ENCODE assay signal across 16 cellular contexts in the genomic region with DNA sequence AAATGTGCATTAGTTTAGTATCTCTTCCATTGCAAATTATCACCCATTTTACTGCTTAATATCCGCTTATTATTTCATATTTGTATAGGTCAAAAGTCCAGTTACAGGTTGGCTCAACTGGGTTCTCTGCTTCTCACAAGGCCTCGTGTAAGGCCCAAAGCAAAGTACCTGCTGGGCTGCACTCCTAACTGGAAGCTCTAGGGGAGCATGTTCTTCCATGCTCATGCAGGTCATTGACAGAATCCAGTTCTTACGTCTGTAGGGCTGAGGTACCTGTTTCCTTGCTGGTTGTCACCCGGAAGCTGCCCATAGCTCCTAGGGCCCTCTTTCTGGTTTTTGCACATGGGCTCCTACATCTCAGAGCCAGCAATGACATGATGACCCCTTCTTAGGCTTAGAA.
DNase-seq lines count a peak whose midpoint lies in the region; ATAC-seq, FAIRE-seq and TF ChIP-seq lines count a peak whose summit lies in the region.
"Had no signal": no experiment of that assay in that cellular context is flagged by ENCODE, and none has a peak within 500 bp of the region (broad histone marks: within the 10 kb centered on the region; RNA-seq: fewer than 3 reads in every experiment).

No MANE protein-coding gene starts in this region.

- H3K36me3 ChIP-seq in KOPT-K1 (ENCODE audit: insufficient read depth, low read length), result peaks cover 4% of the 10 kb centered on the region; the same call in 1 of the 2 replicates
- H3K36me3 ChIP-seq in H1 (ENCODE audit: control insufficient read depth in 2 of 4, insufficient read depth in 4 of 4, low read length in 3 of 4), result no peaks in the 10 kb centered on the region

- H3K56ac ChIP-seq in H1 (replicated peaks; ENCODE audit: insufficient read length, low read depth, low read length), result no peak overlapping the region

- no peak overlapping the region for H3K23ac ChIP-seq in H1 (ENCODE audit: insufficient read length)

- DNase-seq in NCI-H82 (lab: John Stamatoyannopoulos, UW) (peak; percentile 22), NCI-H82 treated with DMSO at 0.1 percent for 48 hours (lab: John Stamatoyannopoulos, UW; ENCODE audit: unreplicated experiment) (no peak), H1 (ENCODE audit: low read depth in 1 of 2, low spot score in 2 of 2) (no peak), G401 (ENCODE audit: low spot score) (no peak)
- DNase-seq: ACHN; CD4-positive, CD25-positive, alpha-beta regulatory T cell; GOT3; HCEC 1CT; HFFc6 had no signal

- no peak for TF ChIP-seq POLR2A in H1 (IDR thresholded peaks at IDR 0.05; ENCODE audit: control extremely low read depth in 1 of 2, low read depth in 2 of 2, low read length in 2 of 2)

- no peak overlapping the region for H2BK15ac ChIP-seq in H1 (ENCODE audit: low read length)

- H3K4me1 Mint-ChIP-seq in stimulated activated memory B cell treated with anti-CD40 and anti-IgM and Interleukin-4, amounts not matched to agents 10 μg/mL and 1 μg/mL and 100 μg/mL, for 72 hours, result no peaks in the 10 kb centered on the region
- H3K4me1 Mint-ChIP-seq: CD4-positive, CD25-positive, alpha-beta regulatory T cell; IgD-negative memory B cell had no signal

- H4K5ac ChIP-seq in H1 (ENCODE audit: insufficient read length, low read depth, low read length), result no peak overlapping the region

- no peak for FAIRE-seq in H1 (lab: Jason Lieb, UNC)

- H3K4me1 ChIP-seq in H1 (replicated peaks in 1 of 4; ENCODE audit: control insufficient read depth in 3 of 4, insufficient read depth in 4 of 4, low read length in 3 of 4), result no peaks in the 10 kb centered on the region

- POLR2A ChIA-PET in H1 (lab: Charles Lee; ENCODE audit: partially characterized antibody), result interaction anchor here (0.7 kb wide), 1 partner anchor 33 kb away, joined by 3 read pairs; no protein-coding TSS in a partner anchor

- H4K8ac ChIP-seq in H1 (ENCODE audit: extremely low read depth, insufficient read depth, low read length), result no peak overlapping the region

- no peak overlapping the region for H3K14ac ChIP-seq in H1 (ENCODE audit: insufficient read length)

- no peak overlapping the region for H2AFZ ChIP-seq in H1 (ENCODE audit: low read length)

- H3K4me3 Mint-ChIP-seq in stimulated activated memory B cell treated with anti-CD40 and anti-IgM and Interleukin-4, amounts not matched to agents 10 μg/mL and 1 μg/mL and 100 μg/mL, for 72 hours, result no peak overlapping the region
- H3K4me3 Mint-ChIP-seq: CD4-positive, CD25-positive, alpha-beta regulatory T cell; HFFc6; IgD-negative memory B cell had no signal

- peak overlapping the region; percentile 58 for H3K27ac ChIP-seq in KOPT-K1 (ENCODE audit: low read depth, low read length, poor library complexity, severe bottlenecking)
- no peak overlapping the region for H3K27ac ChIP-seq in H1 (ENCODE audit: low read depth, low read length)
- H3K27ac ChIP-seq: BLaER1 treated with 17β-estradiol and CSF1 and Interleukin-3, amounts not matched to agents 10 nM and 100 nM; KMS-11 had no signal

- CTCF ChIA-PET in H1 (lab: Charles Lee; ENCODE audit: partially characterized antibody), result interaction anchor here (0.8 to 2.4 kb wide), 10 partner anchors 10 to 778 kb away, joined by 3 to 9 read pairs (median 4); no protein-coding TSS in a partner anchor

- H3K18ac ChIP-seq in H1 (ENCODE audit: extremely low read depth, low read length), result no peak overlapping the region

- H3K9me3 ChIP-seq in KOPT-K1 (ENCODE audit: insufficient read depth, low read length, poor library complexity, severe bottlenecking) (no peaks in the 10 kb centered on the region), H1 (ENCODE audit: insufficient read depth in 2 of 2, low read depth in 1 of 2, low read length in 1 of 2) (no peaks in the 10 kb centered on the region)

- in situ Hi-C loops in G401 (cut with HindIII; ENCODE audit: low sequenced_read_pairs), result no loop called here

- TF ChIP-seq RAD21 in H1 (IDR thresholded peaks at IDR 0.05 in 1 of 2, conservative IDR thresholded peaks at IDR 0.05 in 1 of 2; ENCODE audit: low read depth in 2 of 2, low read length in 2 of 2), result peak in 1 of 2 experiments; percentile 21; a peak in 1 of 4 replicates

- no peaks in the 10 kb centered on the region for H3K23me2 ChIP-seq in H1 (ENCODE audit: low read depth, low read length)

- H2BK120ac ChIP-seq in H1 (replicated peaks; ENCODE audit: low read depth, low read length), result no peak overlapping the region

- H3K4me3 ChIP-seq in H1 (ENCODE audit: extremely low read depth in 1 of 4, insufficient read depth in 2 of 4, low read depth in 3 of 4, low read length in 4 of 4), result no peak overlapping the region
- H3K4me3 ChIP-seq: BLaER1 treated with 17β-estradiol and CSF1 and Interleukin-3, amounts not matched to agents 10 nM and 100 nM had no signal

- H3K27me3 Mint-ChIP-seq in stimulated activated memory B cell treated with anti-CD40 and anti-IgM and Interleukin-4, amounts not matched to agents 10 μg/mL and 1 μg/mL and 100 μg/mL, for 72 hours, result peaks cover 7% of the 10 kb centered on the region
- H3K27me3 Mint-ChIP-seq: CD4-positive, CD25-positive, alpha-beta regulatory T cell had no signal

- H3K36me3 Mint-ChIP-seq in stimulated activated memory B cell treated with anti-CD40 and anti-IgM and Interleukin-4, amounts not matched to agents 10 μg/mL and 1 μg/mL and 100 μg/mL, for 72 hours, result no peaks in the 10 kb centered on the region
- H3K36me3 Mint-ChIP-seq: CD4-positive, CD25-positive, alpha-beta regulatory T cell; IgD-negative memory B cell had no signal

- no peaks in the 10 kb centered on the region; the same call in 1 of the 2 replicates for H3K79me1 ChIP-seq in H1 (ENCODE audit: low read depth, low read length)

- no peak overlapping the region for H3K9ac ChIP-seq in H1 (replicated peaks in 1 of 4; ENCODE audit: extremely low read depth in 1 of 4, low read depth in 3 of 4, low read length in 3 of 4)
- H3K9ac ChIP-seq: BLaER1 treated with 17β-estradiol and CSF1 and Interleukin-3, amounts not matched to agents 10 nM and 100 nM; KMS-11 had no signal

- peak; percentile 27 for ATAC-seq in stimulated activated memory B cell treated with anti-CD40 and anti-IgM and Interleukin-4, amounts not matched to agents 10 μg/mL and 1 μg/mL and 100 μg/mL, for 72 hours
- ATAC-seq in HG02571 (IDR thresholded peaks at IDR 0.05; ENCODE audit: unreplicated experiment) (no peak), HG03108 (IDR thresholded peaks at IDR 0.05; ENCODE audit: unreplicated experiment) (no peak)

- H4K20me1 ChIP-seq in H1 (replicated peaks in 1 of 2; ENCODE audit: control insufficient read depth in 1 of 2, insufficient read depth in 2 of 2, low read length in 2 of 2), result no peaks in the 10 kb centered on the region
- H4K20me1 ChIP-seq: BLaER1 treated with 17β-estradiol and CSF1 and Interleukin-3, amounts not matched to agents 10 nM and 100 nM had no signal

- H3K79me2 ChIP-seq in H1 (ENCODE audit: control insufficient read depth in 1 of 2, insufficient read depth in 2 of 2, low read length in 2 of 2), result no peaks in the 10 kb centered on the region

- no peak overlapping the region for H2BK12ac ChIP-seq in H1 (ENCODE audit: low read depth, low read length)

- H3K4me2 ChIP-seq in H1 (ENCODE audit: insufficient read depth in 1 of 2, low read depth in 2 of 2, low read length in 2 of 2), result no peak overlapping the region
- H3K4me2 ChIP-seq: BLaER1 treated with 17β-estradiol and CSF1 and Interleukin-3, amounts not matched to agents 10 nM and 100 nM; KMS-11 had no signal

- peak in 2 of 3 experiments; percentile 2 to 27; a peak in 1 of 4 replicates for TF ChIP-seq CTCF in H1 (IDR thresholded peaks at IDR 0.05; ENCODE audit: control extremely low read depth in 1 of 3, insufficient read depth in 1 of 3, low read depth in 1 of 3, low read length in 3 of 3)

- no peak overlapping the region for H2BK5ac ChIP-seq in H1 (ENCODE audit: low read depth, low read length)

- H3K9me3 Mint-ChIP-seq in stimulated activated memory B cell treated with anti-CD40 and anti-IgM and Interleukin-4, amounts not matched to agents 10 μg/mL and 1 μg/mL and 100 μg/mL, for 72 hours, result no peaks in the 10 kb centered on the region
- H3K9me3 Mint-ChIP-seq: HFFc6 had no signal

- H3K27me3 ChIP-seq in H1 (replicated peaks in 1 of 4; ENCODE audit: control insufficient read depth in 3 of 4, extremely low read depth in 1 of 4, insufficient read depth in 3 of 4, low read length in 3 of 4), result no peaks in the 10 kb centered on the region
- H3K27me3 ChIP-seq: BLaER1 treated with 17β-estradiol and CSF1 and Interleukin-3, amounts not matched to agents 10 nM and 100 nM had no signal

- H2BK20ac ChIP-seq in H1 (ENCODE audit: low read length), result no peak overlapping the region

- no peak overlapping the region for H2AK5ac ChIP-seq in H1 (ENCODE audit: low read depth, low read length)

- H3K4ac ChIP-seq in H1 (replicated peaks; ENCODE audit: insufficient read length, low read depth, low read length), result no peak overlapping the region

- H4K91ac ChIP-seq in H1 (replicated peaks; ENCODE audit: insufficient read length, low read length), result no peak overlapping the region

- WGBS in H1 (ENCODE audit: extremely low coverage in 1 of 2, insufficient coverage in 1 of 2, insufficient read length in 1 of 2, insufficient replicate concordance in 2 of 2, low coverage in 1 of 2, low lambda C conversion rate in 2 of 2, missing lambda C conversion rate in 1 of 2), 2 experiments, result 89% methylated on average over 4 of the region's 4 CpGs; no CpG with 5 or more reads in 1 of the 2 experiments

- no peak for TF ChIP-seq EP300 in H1 (IDR thresholded peaks at IDR 0.05; ENCODE audit: borderline replicate concordance in 1 of 2, low read depth in 2 of 2, low read length in 2 of 2)

- H3K27ac Mint-ChIP-seq in stimulated activated memory B cell treated with anti-CD40 and anti-IgM and Interleukin-4, amounts not matched to agents 10 μg/mL and 1 μg/mL and 100 μg/mL, for 72 hours, result no peak overlapping the region
- H3K27ac Mint-ChIP-seq: CD4-positive, CD25-positive, alpha-beta regulatory T cell; HFFc6; IgD-negative memory B cell had no signal

TF ChIP-seq in H1, 55 proteins besides CTCF, POLR2A, EP300 and RAD21 (continues in another document):
- no peak for TF ChIP-seq CEBPB (IDR thresholded peaks at IDR 0.05; ENCODE audit: low read depth, low read length)
- TF ChIP-seq HDAC2 (IDR thresholded peaks at IDR 0.05; ENCODE audit: borderline replicate concordance in 1 of 2, low read depth in 2 of 2, low read length in 2 of 2), result no peak
- no peak for TF ChIP-seq SIX5 (IDR thresholded peaks at IDR 0.05; ENCODE audit: low read depth, low read length)
- TF ChIP-seq CBX5 (IDR thresholded peaks at IDR 0.05; ENCODE audit: low read depth, low read length), result no peak
- TF ChIP-seq EZH2 (IDR thresholded peaks at IDR 0.05; ENCODE audit: low read depth, low read length, severe bottlenecking), result no peak
- TF ChIP-seq SIRT6 (IDR thresholded peaks at IDR 0.05; ENCODE audit: low read length), result no peak
- no peak for TF ChIP-seq YY1 (IDR thresholded peaks at IDR 0.05; ENCODE audit: low read depth, low read length)
- TF ChIP-seq, protein P1, sequence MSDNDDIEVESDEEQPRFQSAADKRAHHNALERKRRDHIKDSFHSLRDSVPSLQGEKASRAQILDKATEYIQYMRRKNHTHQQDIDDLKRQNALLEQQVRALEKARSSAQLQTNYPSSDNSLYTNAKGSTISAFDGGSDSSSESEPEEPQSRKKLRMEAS (IDR thresholded peaks at IDR 0.05), result no peak
